In genomic region chr1:66687333-66687732, GRCh38 we compare ENCODE assay signal across 23 cellular contexts.
"Had no signal": no experiment of that assay in that cellular context is flagged by ENCODE, and none has a peak within 500 bp of the region (broad histone marks: within the 10 kb centered on the region; RNA-seq: fewer than 3 reads in every experiment).

No MANE protein-coding gene starts in this region.

- H3K4me2 ChIP-seq: KMS-11 had no signal

- DNase-seq: activated CD4-positive, alpha-beta memory T cell treated with anti-CD3 and anti-CD28 coated beads for 36 hours; activated CD4-positive, alpha-beta T cell treated with anti-CD3 and anti-CD28 coated beads, Interleukin-2, amount 10 ng/mL, durations not matched to agents 7 days and 5 days; activated CD4-positive, CD25-positive, alpha-beta regulatory T cell treated with anti-CD3 and anti-CD28 coated beads, Interleukin-2, amount 50 U/mL, for 72 hours; activated CD8-positive, alpha-beta memory T cell treated with anti-CD3 and anti-CD28 coated beads for 24 hours; activated naive CD4-positive, alpha-beta T cell treated with anti-CD3 and anti-CD28 coated beads, Interleukin-2, amount 50 U/mL, for 16 hours; activated naive CD8-positive, alpha-beta T cell treated with anti-CD3 and anti-CD28 coated beads, Interleukin-2, amount 10 ng/mL, durations not matched to agents 7 days and 5 days; activated T-cell treated with anti-CD3 and anti-CD28 coated beads for 4 hours; activated T-cell treated with anti-CD3 and anti-CD28 coated beads, Interleukin-2, amount 50 U/mL, for 48 hours; adrenal gland; central memory CD4-positive, alpha-beta T cell; MV-4-11; NCI-H1105; NCI-H1436; NCI-H187; NCI-H2081; NCI-H446; NCI-H524; SIG-M5; T-helper 17 cell; T-helper 9 cell had no signal

- H3K9ac ChIP-seq: KMS-11 had no signal

- H3K36me3 Mint-ChIP-seq: activated CD4-positive, alpha-beta memory T cell treated with anti-CD3 and anti-CD28 coated beads for 36 hours; activated naive CD8-positive, alpha-beta T cell treated with anti-CD3 and anti-CD28 coated beads, Interleukin-2, amount 10 ng/mL, durations not matched to agents 7 days and 5 days; WTC11 had no signal

- H3K9me3 Mint-ChIP-seq: activated CD4-positive, alpha-beta memory T cell treated with anti-CD3 and anti-CD28 coated beads for 36 hours; activated CD4-positive, alpha-beta T cell treated with anti-CD3 and anti-CD28 coated beads, Interleukin-2, amount 10 ng/mL, durations not matched to agents 7 days and 5 days; activated naive CD8-positive, alpha-beta T cell treated with anti-CD3 and anti-CD28 coated beads, Interleukin-2, amount 10 ng/mL, durations not matched to agents 7 days and 5 days; WTC11 had no signal

- H3K27me3 ChIP-seq: adrenal gland, breast epithelium had no signal

- H3K4me3 ChIP-seq: adrenal gland, breast epithelium had no signal

- H3K27ac ChIP-seq: adrenal gland, KMS-11 had no signal

- H3K4me1 ChIP-seq: adrenal gland, breast epithelium had no signal

- H3K9me3 ChIP-seq: adrenal gland, breast epithelium had no signal

- H3K27ac Mint-ChIP-seq: activated CD4-positive, alpha-beta memory T cell treated with anti-CD3 and anti-CD28 coated beads for 36 hours; activated CD4-positive, alpha-beta T cell treated with anti-CD3 and anti-CD28 coated beads, Interleukin-2, amount 10 ng/mL, durations not matched to agents 7 days and 5 days; activated naive CD8-positive, alpha-beta T cell treated with anti-CD3 and anti-CD28 coated beads, Interleukin-2, amount 10 ng/mL, durations not matched to agents 7 days and 5 days; T-helper 17 cell; WTC11 had no signal

- H3K36me3 ChIP-seq: adrenal gland, breast epithelium had no signal

- ATAC-seq: T-helper 17 cell, WTC11 had no signal

- H3K4me3 Mint-ChIP-seq: activated CD4-positive, alpha-beta memory T cell treated with anti-CD3 and anti-CD28 coated beads for 36 hours; activated CD4-positive, alpha-beta T cell treated with anti-CD3 and anti-CD28 coated beads, Interleukin-2, amount 10 ng/mL, durations not matched to agents 7 days and 5 days; activated naive CD8-positive, alpha-beta T cell treated with anti-CD3 and anti-CD28 coated beads, Interleukin-2, amount 10 ng/mL, durations not matched to agents 7 days and 5 days; T-helper 17 cell; WTC11 had no signal
